In genomic region chr13:46211116-46211515, GRCh38 we compare ENCODE assay signal across 8 cellular contexts. TPM values are rescaled to one million over a fixed set of nuclear protein-coding genes. Genes with fewer than 3 reads are reported as not detected.
DNase-seq lines count a peak whose midpoint lies in the region; ATAC-seq, FAIRE-seq and TF ChIP-seq lines count a peak whose summit lies in the region.

No MANE protein-coding gene starts in this region.

- TF ChIP-seq RAD21 in SK-N-SH (IDR thresholded peaks at IDR 0.05; ENCODE audit: low read length), result no peak

- H3K36me3 ChIP-seq in SK-N-SH (replicated peaks in 1 of 2; ENCODE audit: control insufficient read depth in 1 of 2, insufficient read depth in 2 of 2, low read length in 1 of 2) (no peaks in the 10 kb centered on the region), bronchial epithelial cell (ENCODE audit: control insufficient read depth, insufficient read depth, low read length) (no peaks in the 10 kb centered on the region)

- H2AFZ ChIP-seq in SK-N-SH (ENCODE audit: low read depth), result peak overlapping the region; percentile 96

- H4K20me1 ChIP-seq in SK-N-SH (ENCODE audit: insufficient read depth), result no peaks in the 10 kb centered on the region

- 28% methylated on average over 9 of the region's 9 CpGs for WGBS in SK-N-SH (ENCODE audit: low lambda C conversion rate)

- TF ChIP-seq EP300 in SK-N-SH (IDR thresholded peaks at IDR 0.05; ENCODE audit: borderline replicate concordance in 1 of 2, low read depth in 1 of 2, low read length in 1 of 2), result no peak

- CTCF ChIA-PET in SK-N-SH (lab: Yijun Ruan, JAX), result interaction anchor here (0.9 to 1.1 kb wide), 3 partner anchors 24 to 85 kb away, joined by 3 read pairs; no protein-coding TSS in a partner anchor

- peak overlapping the region; percentile 39; the same call in 1 of the 2 replicates for H3K9ac ChIP-seq in SK-N-SH

- peaks cover 0 to 10% of the 10 kb centered on the region in 2 experiments; a peak in 2 of 4 replicates for H3K4me1 ChIP-seq in SK-N-SH (ENCODE audit: control insufficient read depth in 1 of 2, insufficient read depth in 2 of 2, low read depth in 1 of 2, low read length in 1 of 2)

- peak overlapping the region; percentile 79 for H3K27ac Mint-ChIP-seq in mesothelial cell of epicardium
- H3K27ac Mint-ChIP-seq in type B pancreatic cell, result peak overlapping the region; percentile 90

- H3K4me3 ChIP-seq in SK-N-SH (ENCODE audit: low read depth in 2 of 2, low read length in 1 of 2) (peak overlapping the region; percentile 50 to 86), bronchial epithelial cell (ENCODE audit: low read depth, low read length) (peak overlapping the region; percentile 30)

- no peaks in the 10 kb centered on the region for H3K9me3 ChIP-seq in SK-N-SH

- H3K4me3 Mint-ChIP-seq in mesothelial cell of epicardium, result peak overlapping the region; percentile 79
- peak overlapping the region; percentile 89 for H3K4me3 Mint-ChIP-seq in type B pancreatic cell

- TF ChIP-seq CTCF in SK-N-SH (IDR thresholded peaks at IDR 0.05), result no peak
- no peak for TF ChIP-seq CTCF in bronchial epithelial cell (IDR thresholded peaks at IDR 0.05; ENCODE audit: insufficient read depth, low read length, severe bottlenecking)
- TF ChIP-seq CTCF in mesothelial cell of epicardium (IDR thresholded peaks at IDR 0.05; ENCODE audit: unreplicated experiment), result no peak
- TF ChIP-seq CTCF in type B pancreatic cell (conservative IDR thresholded peaks at IDR 0.05), result no peak

- peaks cover 5% of the 10 kb centered on the region for H3K9me3 Mint-ChIP-seq in mesothelial cell of epicardium
- H3K9me3 Mint-ChIP-seq in type B pancreatic cell, result no peaks in the 10 kb centered on the region

- ATAC-seq in HG03135 (IDR thresholded peaks at IDR 0.05; ENCODE audit: unreplicated experiment), result peak; percentile 42

- no peak for FAIRE-seq in bronchial epithelial cell (lab: Jason Lieb, UNC)

- no peaks in the 10 kb centered on the region for H3K79me2 ChIP-seq in SK-N-SH (ENCODE audit: insufficient read depth)

- H3K4me2 ChIP-seq in SK-N-SH, result peak overlapping the region; percentile 77

- no peaks in the 10 kb centered on the region for H3F3A ChIP-seq in SK-N-SH (replicated peaks; ENCODE audit: insufficient read depth)

- no peak overlapping the region for H3K27ac ChIP-seq in SK-N-SH (ENCODE audit: low read depth in 2 of 2, low read length in 1 of 2)

- H3K27me3 ChIP-seq in SK-N-SH (ENCODE audit: insufficient read depth) (no peaks in the 10 kb centered on the region), bronchial epithelial cell (ENCODE audit: control insufficient read depth, insufficient read depth, low read length) (peaks cover 3% of the 10 kb centered on the region)

- H3K27me3 Mint-ChIP-seq in mesothelial cell of epicardium (ENCODE audit: low read depth), result no peaks in the 10 kb centered on the region
- H3K27me3 Mint-ChIP-seq in type B pancreatic cell, result peaks cover 3% of the 10 kb centered on the region

- H3K4me1 Mint-ChIP-seq in mesothelial cell of epicardium, result peaks cover 36% of the 10 kb centered on the region
- peaks cover 5% of the 10 kb centered on the region for H3K4me1 Mint-ChIP-seq in type B pancreatic cell (ENCODE audit: unreplicated experiment)

- H3K36me3 Mint-ChIP-seq in mesothelial cell of epicardium (peaks cover 3% of the 10 kb centered on the region), type B pancreatic cell (no peaks in the 10 kb centered on the region)

- no peaks in the 10 kb centered on the region for H3K9me2 ChIP-seq in SK-N-SH

- DNase-seq in NCI-H2227 (lab: John Stamatoyannopoulos, UW; ENCODE audit: unreplicated experiment) (peak; percentile 1), NCI-H2227 treated with DMSO at 0.1 percent for 48 hours (lab: John Stamatoyannopoulos, UW) (no peak), SK-N-SH (peak; percentile 32), bronchial epithelial cell (ENCODE audit: low read depth) (no peak), mesothelial cell of epicardium (ENCODE audit: low spot score in 2 of 2, unreplicated experiment in 2 of 2) (no peak), type B pancreatic cell (ENCODE audit: extremely low spot score, unreplicated experiment) (no peak), HCEC 1CT (no peak)

- POLR2A ChIA-PET in SK-N-SH (lab: Yijun Ruan, JAX), result no interaction called here

TF ChIP-seq in SK-N-SH, 30 proteins besides CTCF, POLR2A, EP300 and RAD21:
- no peak for TF ChIP-seq MEF2A (IDR thresholded peaks at IDR 0.05; ENCODE audit: borderline replicate concordance, low read depth)
- TF ChIP-seq SIN3A (IDR thresholded peaks at IDR 0.05; ENCODE audit: borderline replicate concordance, low read depth, low read length), result no peak
- TF ChIP-seq NFIC (IDR thresholded peaks at IDR 0.05; ENCODE audit: borderline replicate concordance), result no peak
- no peak for TF ChIP-seq NRF1 (IDR thresholded peaks at IDR 0.05; ENCODE audit: low read depth, low read length)
- no peak for TF ChIP-seq SMC3 (IDR thresholded peaks at IDR 0.05; ENCODE audit: low read depth, low read length)
- no peak for TF ChIP-seq POLR2AphosphoS5 (IDR thresholded peaks at IDR 0.05; ENCODE audit: low read depth, low read length)
- TF ChIP-seq, protein P1, sequence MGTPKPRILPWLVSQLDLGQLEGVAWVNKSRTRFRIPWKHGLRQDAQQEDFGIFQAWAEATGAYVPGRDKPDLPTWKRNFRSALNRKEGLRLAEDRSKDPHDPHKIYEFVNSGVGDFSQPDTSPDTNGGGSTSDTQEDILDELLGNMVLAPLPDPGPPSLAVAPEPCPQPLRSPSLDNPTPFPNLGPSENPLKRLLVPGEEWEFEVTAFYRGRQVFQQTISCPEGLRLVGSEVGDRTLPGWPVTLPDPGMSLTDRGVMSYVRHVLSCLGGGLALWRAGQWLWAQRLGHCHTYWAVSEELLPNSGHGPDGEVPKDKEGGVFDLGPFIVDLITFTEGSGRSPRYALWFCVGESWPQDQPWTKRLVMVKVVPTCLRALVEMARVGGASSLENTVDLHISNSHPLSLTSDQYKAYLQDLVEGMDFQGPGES (IDR thresholded peaks at IDR 0.05; ENCODE audit: low read depth, low read length), result no peak
TF ChIP-seq in SK-N-SH: peak in this region for 0.

RNA-seq across cellular contexts. Expression of gene LRRC63, which starts 0.6 kb away (rescaled TPM):
- 0.03 and 0.13 TPM in 2 replicates for polyA plus RNA-seq in SK-N-SH (2012; rRNA removed)
- polyA plus RNA-seq in SK-N-SH (2012; cell fraction: cytosol; rRNA removed), result 0.05 and 0.08 TPM in 2 replicates
- polyA plus RNA-seq in SK-N-SH (2012; cell fraction: nucleus; rRNA removed), result 0.18 and 0.20 TPM in 2 replicates
- not detected in 2 replicates for total RNA-seq in bronchial epithelial cell
- 0.38 to 0.42 TPM (median 0.42 TPM) in 3 replicates for total RNA-seq in mesothelial cell of epicardium
- total RNA-seq in type B pancreatic cell (ENCODE audit: low replicate concordance), result 0.24 and 0.29 TPM in 2 replicates

RNA-seq across cellular contexts. Expression of gene LCP1, which starts 29.1 kb away (rescaled TPM):
- 0.03 and 0.06 TPM in 2 replicates for polyA plus RNA-seq in SK-N-SH (2012; rRNA removed)
- polyA plus RNA-seq in SK-N-SH (2012; cell fraction: cytosol; rRNA removed), result 0.03 and 0.04 TPM in 2 replicates
- polyA plus RNA-seq in SK-N-SH (2012; cell fraction: nucleus; rRNA removed), result 0.02 and 0.07 TPM in 2 replicates
- 0.26 and 0.53 TPM in 2 replicates for total RNA-seq in bronchial epithelial cell
- 11.6 to 12.4 TPM (median 11.6 TPM) in 3 replicates for total RNA-seq in mesothelial cell of epicardium
- 43.3 and 157 TPM in 2 replicates for total RNA-seq in type B pancreatic cell (ENCODE audit: low replicate concordance)

Comparison
In these comparisons a context has a peak if more than half of its experiments do, and no peak if none do; other contexts are left out.
1. DNase-seq: peak in NCI-H2227 (single experiment) and SK-N-SH (single experiment); none in NCI-H2227 treated with DMSO at 0.1 percent for 48 hours (single experiment), bronchial epithelial cell (single experiment), mesothelial cell of epicardium (0 of 2), type B pancreatic cell (single experiment) and HCEC 1CT (single experiment).